ENCODE assay signal across 24 cellular contexts in genomic region chr12:25301798-25302197, GRCh38.
"Had no signal": no experiment of that assay in that cellular context is flagged by ENCODE, and none has a peak within 500 bp of the region (broad histone marks: within the 10 kb centered on the region; RNA-seq: fewer than 3 reads in every experiment).

No MANE protein-coding gene starts in this region.

- H3K4me3 ChIP-seq: SK-N-MC had no signal

- H3K4me2 ChIP-seq: KMS-11 had no signal

- H3K9ac ChIP-seq: KMS-11 had no signal

- DNase-seq: activated CD4-positive, alpha-beta T cell treated with anti-CD3 and anti-CD28 coated beads for 36 hours; activated CD8-positive, alpha-beta memory T cell treated with anti-CD3 and anti-CD28 coated beads, Interleukin-2, amount 50 U/mL, for 48 hours; activated CD8-positive, alpha-beta T cell treated with anti-CD3 and anti-CD28 coated beads for 36 hours; activated effector memory CD4-positive, alpha-beta T cell treated with Interleukin-2 at 50 U/mL for 16 hours; activated naive CD4-positive, alpha-beta T cell; activated T-cell treated with anti-CD3 and anti-CD28 coated beads, Interleukin-2, amount 50 U/mL, for 1 hour; anterior cingulate cortex; caudate nucleus; NCI-H1092; NCI-H1417 treated with DMSO at 0.1 percent for 48 hours; NCI-H1694; NCI-H2029; NCI-H2107; NCI-H2171 treated with DMSO at 0.1 percent for 48 hours; NCI-H345; NCI-H510A treated with DMSO at 0.1 percent for 48 hours; NCI-H69; NK-92 treated with Interleukin-12 subunit alpha and Interleukin-12 subunit beta, amount 100 ng/mL, for 24 hours; OCI-M1; RPMI8226; T-helper 1 cell had no signal

- H3K27ac ChIP-seq: KMS-11, SK-N-MC, VCaP had no signal
